2 cellular contexts compared by ENCODE assay signal in the genomic region with DNA sequence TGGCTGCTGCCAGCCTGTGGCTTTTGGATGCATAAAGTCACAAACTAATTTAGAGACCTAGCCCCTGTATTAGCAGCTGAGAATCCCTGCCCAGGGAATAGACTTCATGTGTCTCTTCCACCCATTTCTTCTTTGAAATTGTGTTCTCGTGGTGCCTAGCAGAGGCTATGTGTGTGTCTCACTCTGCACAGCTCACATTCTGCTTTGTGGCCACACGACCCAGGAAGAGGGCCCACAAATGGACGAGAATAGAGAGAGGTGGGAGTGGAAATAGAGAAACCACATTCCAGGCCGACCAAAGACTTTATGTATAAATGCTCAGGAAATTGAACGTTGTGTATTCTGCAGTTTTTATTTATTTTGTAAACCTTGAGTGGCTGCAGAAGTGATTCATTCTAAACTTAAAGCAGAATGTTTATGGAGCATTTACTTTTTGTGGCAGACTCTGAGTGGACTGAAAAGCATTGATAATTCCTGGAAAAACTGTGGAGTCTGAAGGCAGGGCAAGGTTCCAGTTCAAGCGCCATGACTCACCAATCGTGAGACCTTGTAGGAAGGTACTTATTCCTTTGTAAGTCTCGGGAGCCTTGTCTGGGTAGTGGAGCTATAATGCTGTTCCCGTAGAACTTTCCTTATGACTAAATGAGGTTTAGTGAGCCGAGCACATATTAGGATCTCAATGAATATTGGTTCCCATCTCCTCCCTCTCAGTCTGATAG.
TF ChIP-seq lines count a peak whose summit lies in the region.

No MANE protein-coding gene starts in this region.

TF ChIP-seq in endothelial cell of umbilical vein, 7 proteins besides CTCF, POLR2A, EP300 and RAD21 (continued from another document):
- TF ChIP-seq MAX (IDR thresholded peaks at IDR 0.05; ENCODE audit: insufficient read depth, insufficient read length) (no peak), GATA2 (IDR thresholded peaks at IDR 0.05; ENCODE audit: insufficient read depth, insufficient read length, low read depth, low read length) (no peak), POLR2AphosphoS5 (IDR thresholded peaks at IDR 0.05; ENCODE audit: insufficient read depth, low read depth, low read length) (no peak)

TF ChIP-seq in WTC11, 78 proteins besides CTCF, POLR2A, EP300 and RAD21:
- TF ChIP-seq AFF4 (CRISPR knock-in tag; IDR thresholded peaks at IDR 0.05; ENCODE audit: borderline replicate concordance): no peak
- no peak for TF ChIP-seq NR1H2 (CRISPR knock-in tag; IDR thresholded peaks at IDR 0.05)
- TF ChIP-seq ZNF423 (CRISPR knock-in tag; IDR thresholded peaks at IDR 0.05): no peak
- TF ChIP-seq IRF1 (CRISPR knock-in tag; IDR thresholded peaks at IDR 0.05): no peak
- no peak for TF ChIP-seq E2F4 (CRISPR knock-in tag; IDR thresholded peaks at IDR 0.05; ENCODE audit: borderline replicate concordance, low read depth)
- TF ChIP-seq SP1 (CRISPR knock-in tag; conservative IDR thresholded peaks at IDR 0.05): no peak
- TF ChIP-seq ATF1 (CRISPR knock-in tag; IDR thresholded peaks at IDR 0.05): no peak
- TF ChIP-seq, protein P1, sequence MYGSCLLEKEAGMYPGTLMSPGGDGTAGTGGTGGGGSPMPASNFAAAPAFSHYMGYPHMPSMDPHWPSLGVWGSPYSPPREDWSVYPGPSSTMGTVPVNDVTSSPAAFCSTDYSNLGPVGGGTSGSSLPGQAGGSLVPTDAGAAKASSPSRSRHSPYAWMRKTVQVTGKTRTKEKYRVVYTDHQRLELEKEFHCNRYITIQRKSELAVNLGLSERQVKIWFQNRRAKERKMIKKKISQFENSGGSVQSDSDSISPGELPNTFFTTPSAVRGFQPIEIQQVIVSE (CRISPR knock-in tag; IDR thresholded peaks at IDR 0.05; ENCODE audit: borderline replicate concordance): no peak
- TF ChIP-seq SMAD4 (CRISPR knock-in tag; IDR thresholded peaks at IDR 0.05): no peak
- no peak for TF ChIP-seq ZMAT4 (CRISPR knock-in tag; IDR thresholded peaks at IDR 0.05)
- no peak for TF ChIP-seq ZNF232 (CRISPR knock-in tag; IDR thresholded peaks at IDR 0.05)
- no peak for TF ChIP-seq TP53 (CRISPR knock-in tag; IDR thresholded peaks at IDR 0.05)
- TF ChIP-seq TCF7 (CRISPR knock-in tag; IDR thresholded peaks at IDR 0.05; ENCODE audit: low read depth): no peak
- TF ChIP-seq CREM (CRISPR knock-in tag; IDR thresholded peaks at IDR 0.05): no peak
